Comparison of ENCODE assay signal across 1 cellular context in the genomic region with DNA sequence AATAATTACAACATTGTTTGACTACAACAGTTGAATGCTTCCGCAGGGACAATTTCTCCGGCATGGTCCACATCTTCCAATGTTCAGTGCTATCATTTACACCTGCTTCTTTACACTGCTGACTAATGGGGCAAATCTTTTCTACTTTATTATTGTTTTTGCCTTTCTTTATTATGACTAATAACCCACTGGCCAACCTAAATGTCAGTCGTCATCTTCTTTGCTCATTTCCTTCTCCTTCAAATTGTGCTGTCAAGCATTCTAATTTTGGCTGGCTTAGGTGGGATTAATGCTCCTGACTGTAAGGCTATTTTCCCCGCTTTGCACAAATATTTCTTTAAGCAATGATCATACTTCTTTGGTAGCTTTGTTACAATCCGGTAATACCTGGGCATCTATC.
TF ChIP-seq lines count a peak whose summit lies in the region.

No MANE protein-coding gene starts in this region.

TF ChIP-seq in liver, 16 proteins besides CTCF, POLR2A, EP300 and RAD21 (continued from another document):
- no peak for TF ChIP-seq ZBTB33 (IDR thresholded peaks at IDR 0.05)
TF ChIP-seq in liver: peak in this region for 0.
